In the genomic region with DNA sequence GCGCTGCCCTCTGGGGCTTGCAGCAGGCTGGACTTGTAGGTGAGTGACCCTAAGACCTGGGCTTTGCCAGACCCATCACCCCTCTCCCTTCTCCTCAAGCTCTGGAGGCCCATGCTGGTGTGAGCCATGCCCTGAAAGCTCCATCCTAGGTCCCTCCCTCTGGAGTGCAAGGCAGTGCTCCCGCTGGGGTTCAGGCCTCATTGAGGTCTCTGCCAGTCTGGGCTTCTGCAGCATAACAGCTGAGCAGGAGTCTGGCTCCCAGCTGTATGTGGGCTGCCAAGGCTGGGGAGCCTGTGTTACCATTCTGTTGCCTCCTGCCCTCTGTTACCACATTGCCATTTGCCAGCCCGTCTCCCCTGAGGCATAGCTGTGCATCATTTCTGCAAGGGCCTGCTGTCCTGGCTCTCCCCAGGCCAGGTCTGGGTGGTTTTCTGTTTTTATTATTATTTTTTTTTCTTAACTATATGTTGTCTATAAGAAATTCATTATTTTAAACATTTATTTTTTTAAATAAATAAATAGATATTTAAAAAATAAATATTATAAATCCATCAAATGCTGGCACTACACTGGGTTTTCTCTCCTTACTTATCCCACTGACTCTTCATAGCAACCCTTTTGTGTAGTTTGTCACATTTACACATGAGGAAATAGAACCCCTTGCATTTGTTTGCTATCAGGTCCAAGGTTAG, we compare ENCODE assay signal across 17 cellular contexts. TPM values are rescaled to one million over a fixed set of nuclear protein-coding genes. Genes with fewer than 3 reads are reported as not detected.
A peak's percentile ranks its signal among the peaks of the same experiment; 100 is the strongest.
DNase-seq lines count a peak whose midpoint lies in the region; ATAC-seq and TF ChIP-seq lines count a peak whose summit lies in the region.
"Had no signal": no experiment of that assay in that cellular context is flagged by ENCODE, and none has a peak within 500 bp of the region (broad histone marks: within the 10 kb centered on the region; RNA-seq: fewer than 3 reads in every experiment).

No MANE protein-coding gene starts in this region.

- H2AK5ac ChIP-seq in neuronal stem cell (ENCODE audit: low read depth, low read length) = peak overlapping the region; percentile 47
- no peak overlapping the region for H2AK5ac ChIP-seq in mesenchymal stem cell (ENCODE audit: low read length, severe bottlenecking)

- H2BK5ac ChIP-seq in neuronal stem cell (ENCODE audit: low read length) = no peak overlapping the region
- no peak overlapping the region for H2BK5ac ChIP-seq in mesenchymal stem cell (ENCODE audit: low read depth, low read length, poor library complexity, severe bottlenecking)

- H3K4ac ChIP-seq in neuronal stem cell (ENCODE audit: low read length) (peak overlapping the region; percentile 38), mesenchymal stem cell (ENCODE audit: low read depth in 1 of 2, low read length in 2 of 2) (no peak overlapping the region)

- 80% methylated on average over 2 of the region's 3 CpGs for WGBS in SK-N-SH (ENCODE audit: low lambda C conversion rate)
- no CpG with 5 or more reads among the region's 3 CpGs for WGBS in neuronal stem cell (ENCODE audit: extremely low coverage in 2 of 2, insufficient read length in 2 of 2, insufficient replicate concordance in 1 of 2), 2 donors
- WGBS in mesenchymal stem cell = 97% methylated on average over 2 of the region's 3 CpGs

- H2AFZ ChIP-seq in SK-N-SH (ENCODE audit: low read depth) = no peak overlapping the region
- H2AFZ ChIP-seq in neuronal stem cell (ENCODE audit: low read length) = no peak overlapping the region
- no peak overlapping the region for H2AFZ ChIP-seq in mesenchymal stem cell (ENCODE audit: low read depth, low read length)
- H2AFZ ChIP-seq: GM23248 had no signal

- peaks cover 11 to 21% of the 10 kb centered on the region in 2 experiments; a peak in 3 of 4 replicates for H3K4me1 ChIP-seq in SK-N-SH (ENCODE audit: control insufficient read depth in 1 of 2, insufficient read depth in 2 of 2, low read depth in 1 of 2, low read length in 1 of 2)
- H3K4me1 ChIP-seq in neuronal stem cell (ENCODE audit: control insufficient read depth in 2 of 2, insufficient read depth in 1 of 2, low read depth in 1 of 2, low read length in 2 of 2) = peaks cover 15% of the 10 kb centered on the region in 2 donors
- H3K4me1 ChIP-seq in mesenchymal stem cell (ENCODE audit: control insufficient read depth, insufficient read depth, low read depth, low read length) = peaks cover 19% of the 10 kb centered on the region

- TF ChIP-seq CTCF in SK-N-SH (IDR thresholded peaks at IDR 0.05) (no peak), chondrocyte (IDR thresholded peaks at IDR 0.05) (no peak)
- TF ChIP-seq CTCF in CD4-positive, alpha-beta T cell (IDR thresholded peaks at IDR 0.05) = no peak

- no peaks in the 10 kb centered on the region for H3K9me3 Mint-ChIP-seq in chondrocyte (ENCODE audit: low read depth)
- no peaks in the 10 kb centered on the region for H3K9me3 Mint-ChIP-seq in CD4-positive, alpha-beta T cell

- intact Hi-C loops in CD4-positive, alpha-beta T cell (cut with DNase I, micrococcal nuclease) = no loop called here

- no peak overlapping the region for H3K4me3 Mint-ChIP-seq in chondrocyte (ENCODE audit: unreplicated experiment)
- H3K4me3 Mint-ChIP-seq in CD4-positive, alpha-beta T cell = no peak overlapping the region

- H3K27ac Mint-ChIP-seq in chondrocyte (ENCODE audit: unreplicated experiment) = no peak overlapping the region
- no peak overlapping the region for H3K27ac Mint-ChIP-seq in CD4-positive, alpha-beta T cell

- no peak overlapping the region for H4K8ac ChIP-seq in neuronal stem cell (ENCODE audit: low read depth, low read length)
- no peak overlapping the region for H4K8ac ChIP-seq in mesenchymal stem cell (ENCODE audit: low read length)

- H2BK12ac ChIP-seq in neuronal stem cell (ENCODE audit: low read length) = no peak overlapping the region
- no peak overlapping the region for H2BK12ac ChIP-seq in mesenchymal stem cell (ENCODE audit: low read length in 2 of 2)

- H3K9ac ChIP-seq in SK-N-SH (no peak overlapping the region), neuronal stem cell (ENCODE audit: low read depth, low read length, poor library complexity) (peak overlapping the region; percentile 34), mesenchymal stem cell (ENCODE audit: low read length) (no peak overlapping the region)
- H3K9ac ChIP-seq: BLaER1 treated with 17β-estradiol and CSF1 and Interleukin-3, amounts not matched to agents 10 nM and 100 nM; GM23248 had no signal

- H3K36me3 Mint-ChIP-seq in chondrocyte (ENCODE audit: low read depth) = peaks cover 7% of the 10 kb centered on the region
- no peaks in the 10 kb centered on the region for H3K36me3 Mint-ChIP-seq in CD4-positive, alpha-beta T cell (ENCODE audit: low read depth)

- no peak for TF ChIP-seq RAD21 in SK-N-SH (IDR thresholded peaks at IDR 0.05; ENCODE audit: low read length)

- H3K4me3 ChIP-seq in SK-N-SH (ENCODE audit: low read depth in 2 of 2, low read length in 1 of 2) (no peak overlapping the region), neuronal stem cell (ENCODE audit: low read length in 2 of 2) (no peak overlapping the region), mesenchymal stem cell (ENCODE audit: insufficient read depth in 1 of 2, low read depth in 1 of 2, low read length in 2 of 2) (no peak overlapping the region)
- H3K4me3 ChIP-seq: BLaER1 treated with 17β-estradiol and CSF1 and Interleukin-3, amounts not matched to agents 10 nM and 100 nM; GM12878; GM23248 had no signal

- no peaks in the 10 kb centered on the region for H4K20me1 ChIP-seq in SK-N-SH (ENCODE audit: insufficient read depth)

- H3K36me3 ChIP-seq in SK-N-SH (replicated peaks in 1 of 2; ENCODE audit: control insufficient read depth in 1 of 2, insufficient read depth in 2 of 2, low read length in 1 of 2) (no peaks in the 10 kb centered on the region), neuronal stem cell (replicated peaks in 1 of 2; ENCODE audit: control insufficient read depth in 2 of 2, insufficient read depth in 2 of 2, low read length in 2 of 2) (no peaks in the 10 kb centered on the region), mesenchymal stem cell (ENCODE audit: control insufficient read depth in 1 of 2, insufficient read depth in 2 of 2, low read depth in 1 of 2, low read length in 2 of 2) (peaks cover 27 to 50% of the 10 kb centered on the region in 2 experiments)
- H3K36me3 ChIP-seq: BLaER1 treated with 17β-estradiol and CSF1 and Interleukin-3, amounts not matched to agents 10 nM and 100 nM had no signal

- H3K27me3 ChIP-seq in SK-N-SH (ENCODE audit: insufficient read depth) (no peaks in the 10 kb centered on the region), neuronal stem cell (ENCODE audit: control insufficient read depth in 3 of 3, insufficient read depth in 3 of 3, low read depth in 1 of 3, low read length in 3 of 3) (peaks cover 0 to 28% (median 7%) of the 10 kb centered on the region in 3 experiments), mesenchymal stem cell (ENCODE audit: control insufficient read depth in 1 of 2, insufficient read depth in 1 of 2, low read length in 2 of 2) (peaks cover 0 to 9% of the 10 kb centered on the region in 2 experiments)
- H3K27me3 ChIP-seq in CD4-positive, alpha-beta T cell (ENCODE audit: control insufficient read depth, insufficient read depth, low read length) = peaks cover 6% of the 10 kb centered on the region

- H3K4me2 ChIP-seq in SK-N-SH = no peak overlapping the region
- H3K4me2 ChIP-seq in neuronal stem cell (ENCODE audit: insufficient read depth, low read length, poor library complexity, severe bottlenecking) = no peak overlapping the region
- no peak overlapping the region for H3K4me2 ChIP-seq in mesenchymal stem cell (ENCODE audit: low read length, poor library complexity, severe bottlenecking)

- H3K79me2 ChIP-seq in SK-N-SH (ENCODE audit: insufficient read depth) = no peaks in the 10 kb centered on the region

- no peak; a peak in 1 of 4 replicates for TF ChIP-seq EP300 in SK-N-SH (IDR thresholded peaks at IDR 0.05; ENCODE audit: borderline replicate concordance in 1 of 2, low read depth in 1 of 2, low read length in 1 of 2)

- H2BK15ac ChIP-seq in neuronal stem cell (ENCODE audit: low read length) (no peak overlapping the region), mesenchymal stem cell (ENCODE audit: low read depth, poor library complexity, severe bottlenecking) (no peak overlapping the region)

- peak overlapping the region; percentile 48 for H2BK120ac ChIP-seq in neuronal stem cell (ENCODE audit: low read depth, low read length)
- H2BK120ac ChIP-seq in mesenchymal stem cell (ENCODE audit: low read depth, low read length) = no peak overlapping the region

- peaks cover 21% of the 10 kb centered on the region for H3F3A ChIP-seq in SK-N-SH (replicated peaks; ENCODE audit: insufficient read depth)

- POLR2A ChIA-PET in SK-N-SH (lab: Yijun Ruan, JAX) = interaction anchor here (0.5 to 0.9 kb wide), 2 partner anchors 26 to 596 kb away, joined by 3 to 4 read pairs; partner anchors contain the start of gene PLEKHG4
- POLR2A ChIA-PET in CD4-positive, alpha-beta T cell (lab: Charles Lee) = interaction anchor here (0.6 kb wide), 1 partner anchor 95 kb away, joined by 5 read pairs; no protein-coding TSS in a partner anchor

- peak overlapping the region in 1 of 2 experiments; percentile 70; a peak in 1 of 4 replicates for H3K27ac ChIP-seq in SK-N-SH (ENCODE audit: low read depth in 2 of 2, low read length in 1 of 2)
- no peak overlapping the region for H3K27ac ChIP-seq in neuronal stem cell (replicated peaks; ENCODE audit: low read length)
- H3K27ac ChIP-seq in CD4-positive, alpha-beta T cell (ENCODE audit: low read depth, low read length) = no peak overlapping the region
- no peak overlapping the region for H3K27ac ChIP-seq in mesenchymal stem cell (ENCODE audit: low read length, poor library complexity, severe bottlenecking)
- H3K27ac ChIP-seq: BLaER1 treated with 17β-estradiol and CSF1 and Interleukin-3, amounts not matched to agents 10 nM and 100 nM; GM23248 had no signal

- H3K9me2 ChIP-seq in SK-N-SH = no peaks in the 10 kb centered on the region

- H4K91ac ChIP-seq in neuronal stem cell (ENCODE audit: low read depth, low read length, poor library complexity) (no peak overlapping the region), mesenchymal stem cell (ENCODE audit: low read length) (no peak overlapping the region)

- H3K18ac ChIP-seq in neuronal stem cell (ENCODE audit: low read length) (peak overlapping the region; percentile 19), mesenchymal stem cell (ENCODE audit: low read depth in 1 of 2, low read length in 2 of 2) (no peak overlapping the region)

- H3K27me3 Mint-ChIP-seq in chondrocyte (ENCODE audit: low read depth) = no peaks in the 10 kb centered on the region
- peaks cover 21% of the 10 kb centered on the region for H3K27me3 Mint-ChIP-seq in CD4-positive, alpha-beta T cell

- CTCF ChIA-PET in SK-N-SH (lab: Yijun Ruan, JAX) = interaction anchor here (0.7 to 1.8 kb wide), 2 partner anchors 8 to 26 kb away, joined by 3 to 5 read pairs; partner anchors contain the start of gene PLEKHG4
- CTCF ChIA-PET in CD4-positive, alpha-beta T cell (lab: Charles Lee) = interaction anchor here (0.6 kb wide), 1 partner anchor 160 kb away, joined by 7 read pairs; no protein-coding TSS in a partner anchor

- ATAC-seq in SK-N-SH treated with all-trans-retinoic acid at 6 μM for 48 hours (no peak), GM21529 (IDR thresholded peaks at IDR 0.05; ENCODE audit: unreplicated experiment) (no peak)
- no peak for ATAC-seq in CD4-positive, alpha-beta T cell (ENCODE audit: poor library complexity)
- ATAC-seq: GM12878 had no signal

- H3K79me1 ChIP-seq in neuronal stem cell (ENCODE audit: low read depth, low read length) = no peaks in the 10 kb centered on the region
- peaks cover 2% of the 10 kb centered on the region for H3K79me1 ChIP-seq in mesenchymal stem cell (replicated peaks; ENCODE audit: low read length, poor library complexity, severe bottlenecking)

- H3K23ac ChIP-seq in neuronal stem cell (ENCODE audit: low read depth, low read length, poor library complexity) (no peak overlapping the region), mesenchymal stem cell (ENCODE audit: low read length in 2 of 2) (no peak overlapping the region)

- H3K9me3 ChIP-seq in SK-N-SH (no peaks in the 10 kb centered on the region), neuronal stem cell (replicated peaks in 1 of 2; ENCODE audit: control insufficient read depth in 2 of 2, insufficient read depth in 1 of 2, low read depth in 1 of 2, low read length in 2 of 2) (no peaks in the 10 kb centered on the region), mesenchymal stem cell (ENCODE audit: control insufficient read depth, low read length) (no peaks in the 10 kb centered on the region)
- no peaks in the 10 kb centered on the region for H3K9me3 ChIP-seq in CD4-positive, alpha-beta T cell (ENCODE audit: control insufficient read depth, low read length)
- H3K9me3 ChIP-seq: BLaER1 treated with 17β-estradiol and CSF1 and Interleukin-3, amounts not matched to agents 10 nM and 100 nM had no signal

- no peak overlapping the region for H3K14ac ChIP-seq in neuronal stem cell (ENCODE audit: low read length)
- no peak overlapping the region for H3K14ac ChIP-seq in mesenchymal stem cell (ENCODE audit: low read length in 2 of 2)

- H3K4me1 Mint-ChIP-seq in chondrocyte (ENCODE audit: low read depth) = peaks cover 14% of the 10 kb centered on the region
- H3K4me1 Mint-ChIP-seq in CD4-positive, alpha-beta T cell (ENCODE audit: low read depth) = peaks cover 17% of the 10 kb centered on the region

- DNase-seq in SK-N-SH = peak; percentile 59
- peak; percentile 57 for DNase-seq in chondrocyte (ENCODE audit: low spot score)
- no peak for DNase-seq in neuronal stem cell (ENCODE audit: low spot score)
- DNase-seq in CD4-positive, alpha-beta T cell = no peak
- no peak for DNase-seq in NCI-H2196 (lab: John Stamatoyannopoulos, UW; ENCODE audit: unreplicated experiment)
- no peak for DNase-seq in mesenchymal stem cell
- DNase-seq: 8988T, COR-L47, DMS53, GM23248, NCI-H1092, NCI-H510A treated with DMSO at 0.1 percent for 48 hours, SW 1271 had no signal

RNA-seq across cellular contexts. Expression of gene SLC9A5, which starts 4.2 kb away (rescaled TPM):
- polyA plus RNA-seq in SK-N-SH (2012; rRNA removed) = 4.1 and 5.8 TPM in 2 replicates
- polyA plus RNA-seq in SK-N-SH (2012; cell fraction: cytosol; rRNA removed) = 1.5 and 1.6 TPM in 2 replicates
- polyA plus RNA-seq in SK-N-SH (2012; cell fraction: nucleus; rRNA removed) = 29.9 and 31.6 TPM in 2 replicates
- total RNA-seq in chondrocyte = 3.0 to 5.6 TPM (median 3.4 TPM) in 3 replicates
- 2.6 TPM for polyA plus RNA-seq in neuronal stem cell (2013, experiment 1 of 2)
- polyA plus RNA-seq in neuronal stem cell (2013, experiment 2 of 2) = 2.3 TPM
- 1 to 10 TPM; 3.1 TPM for total RNA-seq in CD4-positive, alpha-beta T cell
- 1.5 TPM for polyA plus RNA-seq in mesenchymal stem cell (2013, experiment 1 of 2)
- polyA plus RNA-seq in mesenchymal stem cell (2013, experiment 2 of 2) = 1.5 TPM

RNA-seq across cellular contexts. Expression of gene FHOD1, which starts 5.7 kb away (rescaled TPM):
- 53.2 and 70.9 TPM in 2 replicates for polyA plus RNA-seq in SK-N-SH (2012; rRNA removed)
- 17.6 and 25.5 TPM in 2 replicates for polyA plus RNA-seq in SK-N-SH (2012; cell fraction: cytosol; rRNA removed)
- polyA plus RNA-seq in SK-N-SH (2012; cell fraction: nucleus; rRNA removed) = 343 and 475 TPM in 2 replicates
- total RNA-seq in chondrocyte = 32.9 to 50.1 TPM (median 35.6 TPM) in 3 replicates
- 15.0 TPM for polyA plus RNA-seq in neuronal stem cell (2013, experiment 1 of 2)
- polyA plus RNA-seq in neuronal stem cell (2013, experiment 2 of 2) = 14.0 TPM
- 10 to 100 TPM; 21.1 to 26.0 TPM for total RNA-seq in CD4-positive, alpha-beta T cell
- polyA plus RNA-seq in mesenchymal stem cell (2013, experiment 1 of 2) = 51.6 TPM
- polyA plus RNA-seq in mesenchymal stem cell (2013, experiment 2 of 2) = 50.1 TPM

RNA-seq across cellular contexts. Expression of gene TMEM208, which starts 26.0 kb away (rescaled TPM):
- 98.2 and 130 TPM in 2 replicates for polyA plus RNA-seq in SK-N-SH (2012; rRNA removed)
- 85.0 and 109 TPM in 2 replicates for polyA plus RNA-seq in SK-N-SH (2012; cell fraction: cytosol; rRNA removed)
- 101 TPM in 2 replicates for polyA plus RNA-seq in SK-N-SH (2012; cell fraction: nucleus; rRNA removed)
- 41.7 to 55.7 TPM (median 43.2 TPM) in 3 replicates for total RNA-seq in chondrocyte
- polyA plus RNA-seq in neuronal stem cell (2013, experiment 1 of 2) = 22.6 TPM
- polyA plus RNA-seq in neuronal stem cell (2013, experiment 2 of 2) = 21.1 TPM
- total RNA-seq in CD4-positive, alpha-beta T cell = 10 to 100 TPM; 35.8 to 37.6 TPM
- 43.4 TPM for polyA plus RNA-seq in mesenchymal stem cell (2013, experiment 1 of 2)
- polyA plus RNA-seq in mesenchymal stem cell (2013, experiment 2 of 2) = 44.0 TPM

RNA-seq across cellular contexts. Expression of gene PLEKHG4, which starts 26.4 kb away (rescaled TPM):
- 65.5 and 87.0 TPM in 2 replicates for polyA plus RNA-seq in SK-N-SH (2012; rRNA removed)
- 13.2 and 22.7 TPM in 2 replicates for polyA plus RNA-seq in SK-N-SH (2012; cell fraction: cytosol; rRNA removed)
- 417 and 427 TPM in 2 replicates for polyA plus RNA-seq in SK-N-SH (2012; cell fraction: nucleus; rRNA removed)
- 17.5 to 22.4 TPM (median 18.9 TPM) in 3 replicates for total RNA-seq in chondrocyte
- polyA plus RNA-seq in neuronal stem cell (2013, experiment 1 of 2) = 2.4 TPM
- 3.0 TPM for polyA plus RNA-seq in neuronal stem cell (2013, experiment 2 of 2)
- total RNA-seq in CD4-positive, alpha-beta T cell = 10 to 100 TPM; 13.1 to 14.0 TPM
- polyA plus RNA-seq in mesenchymal stem cell (2013, experiment 1 of 2) = 6.6 TPM
- 6.5 TPM for polyA plus RNA-seq in mesenchymal stem cell (2013, experiment 2 of 2)

RNA-seq across cellular contexts. Expression of gene ELMO3, which starts 54.0 kb away (rescaled TPM):
- polyA plus RNA-seq in SK-N-SH (2012; rRNA removed) = 2.3 and 3.1 TPM in 2 replicates
- polyA plus RNA-seq in SK-N-SH (2012; cell fraction: cytosol; rRNA removed) = 0.58 and 0.90 TPM in 2 replicates
- polyA plus RNA-seq in SK-N-SH (2012; cell fraction: nucleus; rRNA removed) = 20.1 and 23.3 TPM in 2 replicates
- 1.1 to 1.2 TPM (median 1.1 TPM) in 3 replicates for total RNA-seq in chondrocyte
- polyA plus RNA-seq in neuronal stem cell (2013, experiment 1 of 2) = 0.79 TPM
- polyA plus RNA-seq in neuronal stem cell (2013, experiment 2 of 2) = 0.65 TPM
- 1 to 10 TPM; 1.9 to 2.3 TPM for total RNA-seq in CD4-positive, alpha-beta T cell
- 0.64 TPM for polyA plus RNA-seq in mesenchymal stem cell (2013, experiment 1 of 2)
- polyA plus RNA-seq in mesenchymal stem cell (2013, experiment 2 of 2) = 0.49 TPM
- polyA plus RNA-seq: GM23248 had no signal

Comparison
In these comparisons a context has a peak if more than half of its experiments do, and no peak if none do; other contexts are left out.
1. DNase-seq: peak in SK-N-SH (single experiment) and chondrocyte (single experiment); none in neuronal stem cell (single experiment), CD4-positive, alpha-beta T cell (0 of 10), NCI-H2196 (single experiment) and mesenchymal stem cell (single experiment).